12 cellular contexts compared by ENCODE assay signal in genomic region chr1:15682886-15683410, GRCh38. TPM values are rescaled to one million over a fixed set of nuclear protein-coding genes. Genes with fewer than 3 reads are reported as not detected.
A peak's percentile ranks its signal among the peaks of the same experiment; 100 is the strongest.
DNase-seq lines count a peak whose midpoint lies in the region; ATAC-seq and TF ChIP-seq lines count a peak whose summit lies in the region.
"Had no signal": no experiment of that assay in that cellular context is flagged by ENCODE, and none has a peak within 500 bp of the region (broad histone marks: within the 10 kb centered on the region; RNA-seq: fewer than 3 reads in every experiment).

No MANE protein-coding gene starts in this region.

- ATAC-seq in HG03108 (IDR thresholded peaks at IDR 0.05; ENCODE audit: unreplicated experiment): no peak
- no peak for ATAC-seq in GM18498 (IDR thresholded peaks at IDR 0.05; ENCODE audit: unreplicated experiment)
- ATAC-seq: PC-3 had no signal

- H3K9me3 ChIP-seq in breast epithelium (no peaks in the 10 kb centered on the region), hepatocyte (ENCODE audit: low read depth) (no peaks in the 10 kb centered on the region)

- no peaks in the 10 kb centered on the region for H3K27me3 ChIP-seq in ACC112 (ENCODE audit: insufficient read depth, low read length)
- no peaks in the 10 kb centered on the region for H3K27me3 ChIP-seq in HL-60 (ENCODE audit: insufficient read depth, poor library complexity, severe bottlenecking)
- H3K27me3 ChIP-seq in breast epithelium: no peaks in the 10 kb centered on the region
- no peaks in the 10 kb centered on the region for H3K27me3 ChIP-seq in hepatocyte

- no peak for TF ChIP-seq POLR2A in breast epithelium (IDR thresholded peaks at IDR 0.05)

- H3K36me3 Mint-ChIP-seq in nephron progenitor cell (ENCODE audit: low read depth): peaks cover 7% of the 10 kb centered on the region

- WGBS in hepatocyte (ENCODE audit: low lambda C conversion rate, missing lambda C conversion rate): 92% methylated on average over 2 of the region's 4 CpGs

- no peak overlapping the region for H3K4me2 ChIP-seq in hepatocyte

- no peak overlapping the region for H3K4me3 ChIP-seq in ACC112 (ENCODE audit: low read depth, low read length)
- no peak overlapping the region for H3K4me3 ChIP-seq in HL-60 (replicated peaks; ENCODE audit: insufficient read depth, low read length)
- no peak overlapping the region for H3K4me3 ChIP-seq in breast epithelium
- H3K4me3 ChIP-seq in hepatocyte: no peak overlapping the region

- H3K27ac ChIP-seq in ACC112 (ENCODE audit: low read depth, low read length) (0 out of 2 replicates have a peak overlapping the region, but pooled peaks have one; percentile 17), HL-60 (replicated peaks) (peak overlapping the region; percentile 94), breast epithelium (peak overlapping the region; percentile 94 to 98), hepatocyte (no peak overlapping the region)

- peak overlapping the region; percentile 66 for H3K27ac Mint-ChIP-seq in nephron progenitor cell

- H3K9me3 Mint-ChIP-seq in nephron progenitor cell: peaks cover 5% of the 10 kb centered on the region

- intact Hi-C loops in breast epithelium (cut with DNase I; ENCODE audit: low total_unique reads): no loop called here

- H3K36me3 ChIP-seq in ACC112 (ENCODE audit: insufficient read depth, low read length) (peaks cover 5% of the 10 kb centered on the region; the same call in 1 of the 2 replicates), breast epithelium (no peaks in the 10 kb centered on the region), hepatocyte (replicated peaks; ENCODE audit: insufficient read depth, low read depth) (no peaks in the 10 kb centered on the region)

- peaks cover 21% of the 10 kb centered on the region for H3K4me1 Mint-ChIP-seq in nephron progenitor cell

- H3K79me2 ChIP-seq in ACC112 (ENCODE audit: control insufficient read depth, insufficient read depth, low read length, unreplicated experiment): peaks cover 41% of the 10 kb centered on the region
- peaks cover 43% of the 10 kb centered on the region for H3K79me2 ChIP-seq in hepatocyte

- H3K4me3 Mint-ChIP-seq in nephron progenitor cell: peak overlapping the region; percentile 80

- TF ChIP-seq CTCF in HL-60 (IDR thresholded peaks at IDR 0.05; ENCODE audit: insufficient read depth, low read length) (no peak), breast epithelium (IDR thresholded peaks at IDR 0.05) (no peak), nephron progenitor cell (IDR thresholded peaks at IDR 0.05) (no peak), hepatocyte (IDR thresholded peaks at IDR 0.05; ENCODE audit: poor library complexity) (no peak)

- H4K20me1 ChIP-seq in hepatocyte (ENCODE audit: insufficient read depth, poor library complexity, severe bottlenecking): peaks cover 19% of the 10 kb centered on the region

- H3K9me2 ChIP-seq in hepatocyte (replicated peaks; ENCODE audit: insufficient read depth): no peaks in the 10 kb centered on the region

- H3K27me3 Mint-ChIP-seq in nephron progenitor cell (ENCODE audit: low read depth, poor library complexity): peaks cover 4% of the 10 kb centered on the region

- H3K4me1 ChIP-seq in ACC112 (ENCODE audit: control insufficient read depth, insufficient read depth, low read length, unreplicated experiment): peaks cover 43% of the 10 kb centered on the region
- H3K4me1 ChIP-seq in breast epithelium: peaks cover 3 to 7% of the 10 kb centered on the region in 2 donors
- peaks cover 14% of the 10 kb centered on the region for H3K4me1 ChIP-seq in hepatocyte (ENCODE audit: insufficient read depth)

- DNase-seq in HL-60 (ENCODE audit: low read depth in 1 of 2, low spot score in 1 of 2): no peak
- DNase-seq in breast epithelium (ENCODE audit: low spot score in 2 of 2): no peak
- DNase-seq in nephron progenitor cell: no peak
- DNase-seq in stimulated activated CD4-positive, alpha-beta T cell treated with anti-CD3 and anti-CD28 coated beads, Interleukin-2, amount 100 ng/mL, for 48 hours: no peak
- no peak for DNase-seq in hepatocyte (ENCODE audit: low spot score)
- DNase-seq: foreskin melanocyte, NCI-H1092 treated with DMSO at 0.1 percent for 48 hours, PC-3 had no signal

- H2AFZ ChIP-seq in ACC112 (ENCODE audit: low read length, unreplicated experiment): no peak overlapping the region
- no peak overlapping the region for H2AFZ ChIP-seq in hepatocyte

RNA-seq across cellular contexts. Expression of gene PLEKHM2, which starts 1.2 kb away (rescaled TPM):
- total RNA-seq in breast epithelium: 10 to 100 TPM; 29.7 to 56.5 (median 41.6) TPM
- 38.9 and 43.1 TPM in 2 replicates for total RNA-seq in hepatocyte
- 30.6 and 31.8 TPM in 2 replicates for polyA plus RNA-seq in hepatocyte

RNA-seq across cellular contexts. Expression of gene SLC25A34, which starts 53.1 kb away (rescaled TPM):
- total RNA-seq in breast epithelium (1 to 10 TPM; 1.0 to 1.8 (median 1.3) TPM), hepatocyte (0.68 and 0.87 TPM in 2 replicates)
- 0.71 and 0.77 TPM in 2 replicates for polyA plus RNA-seq in hepatocyte

RNA-seq across cellular contexts. Expression of gene TMEM82, which starts 59.4 kb away (rescaled TPM):
- total RNA-seq in breast epithelium (not detected), hepatocyte (10.7 and 11.9 TPM in 2 replicates)
- polyA plus RNA-seq in hepatocyte: 14.7 and 16.4 TPM in 2 replicates
- total RNA-seq: PC-3, urinary bladder had no signal
- polyA plus RNA-seq: urinary bladder had no signal

Comparison
In these comparisons a context has a peak if more than half of its experiments do, and no peak if none do; other contexts are left out.
1. RNA of gene TMEM82, which starts 59.4 kb away (total RNA-seq): 10.7 to 11.9 TPM in hepatocyte; not detected in breast epithelium; every median in the first group is over 10 times any median in the second.